8 cellular contexts compared by ENCODE assay signal in genomic region chr19:14006085-14006765, GRCh38. TPM values are rescaled to one million over a fixed set of nuclear protein-coding genes. Genes with fewer than 3 reads are reported as not detected.
DNase-seq lines count a peak whose midpoint lies in the region; ATAC-seq, FAIRE-seq and TF ChIP-seq lines count a peak whose summit lies in the region.

TSS of gene RFX1 (minus strand) at chr19:14006320. CDS start at chr19:13993843, 12,477 bp downstream.

- no peak for TF ChIP-seq RAD21 in Ishikawa (IDR thresholded peaks at IDR 0.05; ENCODE audit: low read depth)

- H3K9ac ChIP-seq in endothelial cell of umbilical vein (replicated peaks; ENCODE audit: extremely low read depth, insufficient read depth, low read length): peak within 1 kb of the TSS; percentile 94

- no peak for TF ChIP-seq POLR2A in endothelial cell of umbilical vein (IDR thresholded peaks at IDR 0.05; ENCODE audit: low read depth, low read length)

- H3K4me1 Mint-ChIP-seq in Calu3 (ENCODE audit: low read depth, unreplicated experiment) (peaks cover 12% of the 10 kb centered on the region), mesothelial cell of epicardium (peaks cover 14% of the 10 kb centered on the region)

- no peaks in the 10 kb centered on the region for H3K27me3 ChIP-seq in endothelial cell of umbilical vein (ENCODE audit: control insufficient read depth in 2 of 2, insufficient read depth in 2 of 2, low read length in 2 of 2)

- H3K4me3 ChIP-seq in endothelial cell of umbilical vein (replicated peaks in 1 of 3; ENCODE audit: insufficient read depth in 1 of 3, low read depth in 1 of 3, low read length in 3 of 3): peak within 1 kb of the TSS; percentile 63 to 73 (median 69)

- peak within 1 kb of the TSS; percentile 91 for H3K27ac ChIP-seq in endothelial cell of umbilical vein (ENCODE audit: insufficient read depth, low read depth, low read length)

- BruUV-seq in Calu3 (replicated peaks; lab: Mats Ljungman, UMichigan) (no TSS peak), endothelial cell of umbilical vein (replicated peaks; lab: Mats Ljungman, UMichigan) (TSS peak; percentile 16)

- peak; percentile 77 for ATAC-seq in GM21619 (IDR thresholded peaks at IDR 0.05; ENCODE audit: unreplicated experiment)

- H3K9me1 ChIP-seq in endothelial cell of umbilical vein (replicated peaks; ENCODE audit: control insufficient read depth, extremely low read depth, insufficient read depth, low read length): no peaks in the 10 kb centered on the region

- no peak for TF ChIP-seq EP300 in Ishikawa (IDR thresholded peaks at IDR 0.05; ENCODE audit: borderline replicate concordance)

- H3K4me2 ChIP-seq in endothelial cell of umbilical vein (ENCODE audit: insufficient read depth, low read length): peak within 1 kb of the TSS; percentile 62

- H3K9me3 ChIP-seq in endothelial cell of umbilical vein (replicated peaks; ENCODE audit: control insufficient read depth, insufficient read depth, low read length): no peaks in the 10 kb centered on the region

- H2AFZ ChIP-seq in endothelial cell of umbilical vein (ENCODE audit: low read depth, low read length): peak within 1 kb of the TSS; percentile 81

- H3K4me1 ChIP-seq in endothelial cell of umbilical vein (ENCODE audit: control insufficient read depth, extremely low read depth, insufficient read depth, low read length): peaks cover 20% of the 10 kb centered on the region

- H3K9me3 Mint-ChIP-seq in Calu3 (ENCODE audit: low read depth, unreplicated experiment): no peaks in the 10 kb centered on the region
- H3K9me3 Mint-ChIP-seq in mesothelial cell of epicardium: no peaks in the 10 kb centered on the region

- POLR2A ChIA-PET in endothelial cell of umbilical vein (lab: Charles Lee): interaction anchor here (0.6 to 0.7 kb wide), 2 partner anchors 8 to 45 kb away, joined by 4 to 13 read pairs; no protein-coding TSS in a partner anchor

- DNase-seq in Calu3 (peak; percentile 98), OCI-M2 (lab: John Stamatoyannopoulos, UW; ENCODE audit: unreplicated experiment) (peak; percentile 99), activated T-cell treated with anti-CD3 and anti-CD28 coated beads for 24 hours (ENCODE audit: low read depth) (peak; percentile 100), endothelial cell of umbilical vein (ENCODE audit: low read depth, low spot score) (peak; percentile 100), mesothelial cell of epicardium (ENCODE audit: low spot score in 2 of 2, unreplicated experiment in 2 of 2) (peak; percentile 99 to 100)
- peak; percentile 99 to 100 for DNase-seq in stimulated activated CD8-positive, alpha-beta memory T cell treated with anti-CD3 and anti-CD28 coated beads, Interleukin-15, amount 100 ng/mL, for 48 hours (ENCODE audit: low read depth in 2 of 2)

- H3K4me3 Mint-ChIP-seq in Calu3 (ENCODE audit: low read depth, unreplicated experiment) (peak within 1 kb of the TSS; percentile 75), mesothelial cell of epicardium (peak within 1 kb of the TSS; percentile 97)

- peak; percentile 99 for FAIRE-seq in endothelial cell of umbilical vein (lab: Jason Lieb, UNC)

- H3K27me3 Mint-ChIP-seq in Calu3 (ENCODE audit: unreplicated experiment) (no peaks in the 10 kb centered on the region), mesothelial cell of epicardium (ENCODE audit: low read depth) (no peaks in the 10 kb centered on the region)

- peaks cover 8% of the 10 kb centered on the region for H3K79me2 ChIP-seq in endothelial cell of umbilical vein (ENCODE audit: control insufficient read depth, insufficient read depth, low read length)

- TF ChIP-seq CTCF in Calu3 (IDR thresholded peaks at IDR 0.05; ENCODE audit: unreplicated experiment): no peak
- TF ChIP-seq CTCF in endothelial cell of umbilical vein (IDR thresholded peaks at IDR 0.05; ENCODE audit: extremely low read depth in 1 of 2, insufficient read depth in 1 of 2, low read depth in 1 of 2, low read length in 2 of 2): no peak
- TF ChIP-seq CTCF in mesothelial cell of epicardium (IDR thresholded peaks at IDR 0.05; ENCODE audit: unreplicated experiment): no peak

- H3K36me3 Mint-ChIP-seq in Calu3 (ENCODE audit: insufficient read depth, unreplicated experiment) (peaks cover 34% of the 10 kb centered on the region), mesothelial cell of epicardium (no peaks in the 10 kb centered on the region)

- H3K27ac Mint-ChIP-seq in Calu3 (ENCODE audit: unreplicated experiment) (peak within 1 kb of the TSS; percentile 98), mesothelial cell of epicardium (peak within 1 kb of the TSS; percentile 99)

- intact Hi-C loops in Calu3 (cut with micrococcal nuclease; ENCODE audit: unreplicated experiment): no loop called here
- intact Hi-C loops in endothelial cell of umbilical vein (cut with micrococcal nuclease): loop anchor here (1.0 to 5.0 kb wide), 6 partner anchors 20 to 904 kb away; partner anchors contain the start of genes DCAF15, LYL1 and MISP3

- no peaks in the 10 kb centered on the region for H4K20me1 ChIP-seq in endothelial cell of umbilical vein (replicated peaks; ENCODE audit: control insufficient read depth, extremely low read depth, insufficient read depth, low read length)

- dilution Hi-C loops in endothelial cell of umbilical vein (cut with MboI; ENCODE audit: extremely low pct_ligation_motif_present, low sequenced_read_pairs): no loop called here

- CTCF ChIA-PET in Calu3 (lab: Charles Lee) (interaction anchor here (1.1 kb wide), 2 partner anchors 25 to 165 kb away, joined by 3 to 4 read pairs; partner anchors contain the start of gene IL27RA), endothelial cell of umbilical vein (lab: Charles Lee) (interaction anchor here (0.6 to 2.9 kb wide), 7 partner anchors 9 to 75 kb away, joined by 3 to 11 read pairs (median 4); partner anchors contain the start of gene IL27RA)

- no peaks in the 10 kb centered on the region for H3K36me3 ChIP-seq in endothelial cell of umbilical vein (ENCODE audit: control insufficient read depth in 2 of 2, extremely low read depth in 1 of 2, insufficient read depth in 2 of 2, low read length in 2 of 2)

TF ChIP-seq in Ishikawa, 13 proteins besides CTCF, POLR2A, EP300 and RAD21:
- TF ChIP-seq FOXM1 (IDR thresholded peaks at IDR 0.05; ENCODE audit: borderline replicate concordance, low read depth) (peak; percentile 47; the same call in 1 of the 2 replicates), YY1 (IDR thresholded peaks at IDR 0.05; ENCODE audit: low read depth) (peak; percentile 75), CREB1 (IDR thresholded peaks at IDR 0.05; ENCODE audit: low read depth) (peak; percentile 86), EGR1 (IDR thresholded peaks at IDR 0.05) (peak; percentile 70), USF1 (IDR thresholded peaks at IDR 0.05) (no peak), CEBPB (IDR thresholded peaks at IDR 0.05) (no peak)

TF ChIP-seq in endothelial cell of umbilical vein, 7 proteins besides CTCF, POLR2A, EP300 and RAD21:
- TF ChIP-seq JUN (IDR thresholded peaks at IDR 0.05; ENCODE audit: borderline replicate concordance, insufficient read depth, insufficient read length, low read depth): no peak
- TF ChIP-seq FOS (IDR thresholded peaks at IDR 0.05; ENCODE audit: borderline replicate concordance, insufficient read depth, low read length): no peak
- TF ChIP-seq MYC (IDR thresholded peaks at IDR 0.05; ENCODE audit: low read depth, low read length): no peak
- TF ChIP-seq EZH2 (IDR thresholded peaks at IDR 0.05; ENCODE audit: borderline replicate concordance, low read depth, low read length, severe bottlenecking): no peak
- TF ChIP-seq MAX (IDR thresholded peaks at IDR 0.05; ENCODE audit: insufficient read depth, insufficient read length): peak; percentile 67
- no peak for TF ChIP-seq GATA2 (IDR thresholded peaks at IDR 0.05; ENCODE audit: insufficient read depth, insufficient read length, low read depth, low read length)
- TF ChIP-seq POLR2AphosphoS5 (IDR thresholded peaks at IDR 0.05; ENCODE audit: insufficient read depth, low read depth, low read length): no peak

RNA-seq across cellular contexts. Expression of gene RFX1, which starts in this region (rescaled TPM):
- total RNA-seq in Calu3 (2022) (13.8 and 14.9 TPM in 2 replicates), endothelial cell of umbilical vein (14.4 and 14.7 TPM in 2 replicates), mesothelial cell of epicardium (20.6 to 21.6 TPM (median 21.2 TPM) in 3 replicates)
- polyA plus RNA-seq in endothelial cell of umbilical vein: 2.2 and 2.3 TPM in 2 replicates
- polyA plus RNA-seq in endothelial cell of umbilical vein (2011; cell fraction: cytosol; rRNA removed): 1.5 and 1.8 TPM in 2 replicates
- 5.0 and 6.1 TPM in 2 replicates for polyA plus RNA-seq in endothelial cell of umbilical vein (2011; cell fraction: nucleus; rRNA removed)
- 4.5 and 6.4 TPM in 2 replicates for polyA plus RNA-seq in endothelial cell of umbilical vein (2012)
- polyA minus RNA-seq in endothelial cell of umbilical vein: 2.0 and 2.7 TPM in 2 replicates
- polyA minus RNA-seq in endothelial cell of umbilical vein (2011; cell fraction: cytosol; rRNA and poly(A)+ RNA removed): 8.4 TPM
- polyA minus RNA-seq in endothelial cell of umbilical vein (2011; cell fraction: nucleus; rRNA and poly(A)+ RNA removed): 2.3 and 7.0 TPM in 2 replicates

Comparison
In these comparisons a context has a peak if more than half of its experiments do, and no peak if none do; other contexts are left out.
1. Peak in every context shown above with its lines: DNase-seq, ATAC-seq, H3K4me3 ChIP-seq and H3K27ac ChIP-seq.